8 cellular contexts compared by ENCODE assay signal in genomic region chrX:23503835-23504539, GRCh38.
A peak's percentile ranks its signal among the peaks of the same experiment; 100 is the strongest.
DNase-seq lines count a peak whose midpoint lies in the region; ATAC-seq and TF ChIP-seq lines count a peak whose summit lies in the region.

No MANE protein-coding gene starts in this region.

- H3K4me3 ChIP-seq in Peyer's patch (no peak overlapping the region), thoracic aorta (no peak overlapping the region)

- H3K4me1 Mint-ChIP-seq in activated T-helper 17 cell treated with anti-CD3 and anti-CD28 coated beads, Interleukin-2, amount 50 U/mL, for 72 hours = no peaks in the 10 kb centered on the region

- peaks cover 4% of the 10 kb centered on the region for H3K9me3 Mint-ChIP-seq in activated T-helper 17 cell treated with anti-CD3 and anti-CD28 coated beads, Interleukin-2, amount 50 U/mL, for 72 hours

- ATAC-seq in thoracic aorta (ENCODE audit: insufficient number of reproducible peaks, low FRiP score, low read depth) = peak; percentile 60
- no peak for ATAC-seq in activated T-helper 17 cell treated with anti-CD3 and anti-CD28 coated beads, Interleukin-2, amount 50 U/mL, for 72 hours (replicated peaks)

- H3K36me3 ChIP-seq in Peyer's patch (no peaks in the 10 kb centered on the region), thoracic aorta (no peaks in the 10 kb centered on the region)

- H3K27ac ChIP-seq in Peyer's patch = no peak overlapping the region
- H3K27ac ChIP-seq in thoracic aorta = peak overlapping the region; percentile 56 to 73

- H3K36me3 Mint-ChIP-seq in activated T-helper 17 cell treated with anti-CD3 and anti-CD28 coated beads, Interleukin-2, amount 50 U/mL, for 72 hours (ENCODE audit: low read depth) = no peaks in the 10 kb centered on the region

- no peak overlapping the region for H3K4me3 Mint-ChIP-seq in activated T-helper 17 cell treated with anti-CD3 and anti-CD28 coated beads, Interleukin-2, amount 50 U/mL, for 72 hours

- no peaks in the 10 kb centered on the region for H3K9me3 ChIP-seq in Peyer's patch
- no peaks in the 10 kb centered on the region for H3K9me3 ChIP-seq in thoracic aorta

- H3K4me1 ChIP-seq in Peyer's patch = no peaks in the 10 kb centered on the region
- H3K4me1 ChIP-seq in thoracic aorta (ENCODE audit: control insufficient read depth in 1 of 2, low read depth in 2 of 2) = peaks cover 0 to 15% of the 10 kb centered on the region in 2 donors

- H3K27me3 Mint-ChIP-seq in activated T-helper 17 cell treated with anti-CD3 and anti-CD28 coated beads, Interleukin-2, amount 50 U/mL, for 72 hours = no peaks in the 10 kb centered on the region

- TF ChIP-seq CTCF in Peyer's patch (IDR thresholded peaks at IDR 0.05) (no peak), thoracic aorta (IDR thresholded peaks at IDR 0.05) (no peak)

- H3K27me3 ChIP-seq in Peyer's patch = no peaks in the 10 kb centered on the region
- no peaks in the 10 kb centered on the region for H3K27me3 ChIP-seq in thoracic aorta (replicated peaks; ENCODE audit: insufficient read depth)

- DNase-seq in HS-5 (ENCODE audit: low read depth) = peak; percentile 84
- peak in 2 of 3 donors; percentile 69 to 78 for DNase-seq in Peyer's patch
- DNase-seq in glomerular endothelial cell (ENCODE audit: extremely low read depth, low read depth, low spot score) = peak; percentile 50
- DNase-seq in thoracic aorta (ENCODE audit: low spot score) = peak; percentile 67
- no peak for DNase-seq in activated CD4-positive, CD25-positive, alpha-beta regulatory T cell treated with anti-CD3 and anti-CD28 coated beads, Interleukin-2, amount 50 U/mL, for 72 hours
- DNase-seq in HUDEP-2 (lab: John Stamatoyannopoulos, UW; ENCODE audit: unreplicated experiment in 76 of 76) = no peak
- DNase-seq in superior temporal gyrus (ENCODE audit: extremely low spot score) = no peak

- no peak for TF ChIP-seq POLR2A in Peyer's patch (IDR thresholded peaks at IDR 0.05)

- no peak overlapping the region for H3K27ac Mint-ChIP-seq in activated T-helper 17 cell treated with anti-CD3 and anti-CD28 coated beads, Interleukin-2, amount 50 U/mL, for 72 hours

Comparison
In these comparisons a context has a peak if more than half of its experiments do, and no peak if none do; other contexts are left out.
1. DNase-seq: peak in HS-5 (single experiment), Peyer's patch (2 of 3), glomerular endothelial cell (single experiment) and thoracic aorta (single experiment); none in activated CD4-positive, CD25-positive, alpha-beta regulatory T cell treated with anti-CD3 and anti-CD28 coated beads, Interleukin-2, amount 50 U/mL, for 72 hours (single experiment), HUDEP-2 (0 of 76) and superior temporal gyrus (single experiment).
2. H3K27ac ChIP-seq: peak in thoracic aorta (2 of 2); none in Peyer's patch (0 of 4).